Comparison of ENCODE assay signal across 11 cellular contexts in genomic region chr1:117225931-117226330, GRCh38. TPM values are rescaled to one million over a fixed set of nuclear protein-coding genes. Genes with fewer than 3 reads are reported as not detected.
"Had no signal": no experiment of that assay in that cellular context is flagged by ENCODE, and none has a peak within 500 bp of the region (broad histone marks: within the 10 kb centered on the region; RNA-seq: fewer than 3 reads in every experiment).

No MANE protein-coding gene starts in this region.

- ATAC-seq: HCT116, HepG2 had no signal

- H3K36me3 Mint-ChIP-seq: IgD-negative memory B cell had no signal

- H3K4me3 ChIP-seq: GM23248 had no signal

- H2AFZ ChIP-seq: GM23248 had no signal

- H3K27ac Mint-ChIP-seq: H9, HFFc6, IgD-negative memory B cell had no signal

- H3K4me3 Mint-ChIP-seq: H9, HFFc6, IgD-negative memory B cell had no signal

- H3K4me2 ChIP-seq: KMS-11 had no signal

- H3K9me3 Mint-ChIP-seq: HFFc6 had no signal

- H3K27ac ChIP-seq: GM23248, HL-60, KMS-11 had no signal

- H3K4me1 Mint-ChIP-seq: H9, IgD-negative memory B cell had no signal

- DNase-seq: GM23248, GOT3, H9, HFFc6, KBM-7 had no signal

- H3K9ac ChIP-seq: GM23248, KMS-11 had no signal

RNA-seq across cellular contexts. Expression of gene VTCN1, which starts 15.2 kb away (rescaled TPM):
- total RNA-seq: GM23248, HepG2, HFFc6, HT1080 had no signal
